ENCODE assay signal across 8 cellular contexts in genomic region chr9:36928670-36929349, GRCh38.
DNase-seq lines count a peak whose midpoint lies in the region; ATAC-seq and TF ChIP-seq lines count a peak whose summit lies in the region.

No MANE protein-coding gene starts in this region.

- POLR2A ChIA-PET in MCF 10A (lab: Yijun Ruan, JAX), result no interaction called here
- POLR2A ChIA-PET in CD4-positive, alpha-beta memory T cell (lab: Charles Lee; ENCODE audit: partially characterized antibody), result no interaction called here

- TF ChIP-seq CTCF in MCF 10A (IDR thresholded peaks at IDR 0.05; ENCODE audit: unreplicated experiment) (no peak), breast epithelium (IDR thresholded peaks at IDR 0.05) (no peak)

- no TSS peak for BruUV-seq in MCF 10A (replicated peaks; lab: Mats Ljungman, UMichigan)

- peak; percentile 67 for ATAC-seq in HG03442 (IDR thresholded peaks at IDR 0.05; ENCODE audit: unreplicated experiment)
- peak; percentile 84 to 92 for ATAC-seq in stimulated activated naive B cell treated with anti-CD40 and anti-IgM and Interleukin-4, amounts not matched to agents 10 μg/mL and 1 μg/mL and 100 μg/mL, for 72 hours (replicated peaks)
- ATAC-seq in HG03039 (IDR thresholded peaks at IDR 0.05; ENCODE audit: unreplicated experiment), result no peak

- no peaks in the 10 kb centered on the region for H3K36me3 ChIP-seq in breast epithelium
- no peaks in the 10 kb centered on the region for H3K36me3 ChIP-seq in CD4-positive, alpha-beta memory T cell (ENCODE audit: insufficient read depth, low read length)

- H3K4me1 ChIP-seq in breast epithelium, result no peaks in the 10 kb centered on the region
- no peaks in the 10 kb centered on the region for H3K4me1 ChIP-seq in CD4-positive, alpha-beta memory T cell (ENCODE audit: insufficient read depth, low read length)

- peaks cover 0 to 5% of the 10 kb centered on the region in 2 donors for H3K9me3 ChIP-seq in breast epithelium
- no peaks in the 10 kb centered on the region for H3K9me3 ChIP-seq in CD4-positive, alpha-beta memory T cell (ENCODE audit: control insufficient read depth in 1 of 2, low read length in 2 of 2)

- no peak overlapping the region for H3K27ac Mint-ChIP-seq in MCF 10A (ENCODE audit: low read depth, unreplicated experiment)
- H3K27ac Mint-ChIP-seq in stimulated activated naive B cell treated with anti-CD40 and anti-IgM and Interleukin-4, amounts not matched to agents 10 μg/mL and 1 μg/mL and 100 μg/mL, for 72 hours, result peak overlapping the region; percentile 82
- no peak overlapping the region for H3K27ac Mint-ChIP-seq in CD4-positive, alpha-beta memory T cell

- peaks cover 0 to 4% of the 10 kb centered on the region in 2 donors for H3K27me3 ChIP-seq in breast epithelium
- no peaks in the 10 kb centered on the region for H3K27me3 ChIP-seq in CD4-positive, alpha-beta memory T cell (ENCODE audit: insufficient read depth, low read length)

- no peaks in the 10 kb centered on the region for H3K27me3 Mint-ChIP-seq in MCF 10A (ENCODE audit: insufficient read depth, unreplicated experiment)
- H3K27me3 Mint-ChIP-seq in stimulated activated naive B cell treated with anti-CD40 and anti-IgM and Interleukin-4, amounts not matched to agents 10 μg/mL and 1 μg/mL and 100 μg/mL, for 72 hours, result no peaks in the 10 kb centered on the region
- H3K27me3 Mint-ChIP-seq in CD4-positive, alpha-beta memory T cell, result peaks cover 2 to 8% of the 10 kb centered on the region in 2 donors

- no peaks in the 10 kb centered on the region for H3K36me3 Mint-ChIP-seq in MCF 10A (ENCODE audit: insufficient read depth, unreplicated experiment)
- peaks cover 77 to 87% of the 10 kb centered on the region in 2 donors for H3K36me3 Mint-ChIP-seq in stimulated activated naive B cell treated with anti-CD40 and anti-IgM and Interleukin-4, amounts not matched to agents 10 μg/mL and 1 μg/mL and 100 μg/mL, for 72 hours
- no peaks in the 10 kb centered on the region for H3K36me3 Mint-ChIP-seq in CD4-positive, alpha-beta memory T cell

- no peak overlapping the region for H3K4me3 ChIP-seq in breast epithelium
- H3K4me3 ChIP-seq in CD4-positive, alpha-beta memory T cell (ENCODE audit: low read length in 2 of 2), result no peak overlapping the region

- no peak overlapping the region for H3K27ac ChIP-seq in breast epithelium
- no peak overlapping the region for H3K27ac ChIP-seq in CD4-positive, alpha-beta memory T cell (ENCODE audit: low read depth, low read length)

- CTCF ChIA-PET in MCF 10A (lab: Yijun Ruan, JAX), result no interaction called here
- CTCF ChIA-PET in CD4-positive, alpha-beta memory T cell (lab: Charles Lee; ENCODE audit: partially characterized antibody), result no interaction called here

- intact Hi-C loops in MCF 10A (cut with micrococcal nuclease), result no loop called here
- intact Hi-C loops in breast epithelium (cut with DNase I; ENCODE audit: low total_unique reads), result no loop called here
- intact Hi-C loops in CD4-positive, alpha-beta memory T cell (cut with micrococcal nuclease), result no loop called here

- DNase-seq in MCF 10A (ENCODE audit: unreplicated experiment) (peak; percentile 66), breast epithelium (ENCODE audit: low spot score in 2 of 2) (no peak), amniotic stem cell (lab: John Stamatoyannopoulos, UW) (peak; percentile 5), NCI-H1417 (lab: John Stamatoyannopoulos, UW) (no peak)
- peak; percentile 46 for DNase-seq in stimulated activated naive B cell treated with anti-CD40 and anti-IgM and Interleukin-4, amounts not matched to agents 10 μg/mL and 1 μg/mL and 100 μg/mL, for 72 hours
- DNase-seq in CD4-positive, alpha-beta memory T cell, result no peak

- no peak overlapping the region for H3K4me3 Mint-ChIP-seq in MCF 10A (ENCODE audit: unreplicated experiment)
- H3K4me3 Mint-ChIP-seq in stimulated activated naive B cell treated with anti-CD40 and anti-IgM and Interleukin-4, amounts not matched to agents 10 μg/mL and 1 μg/mL and 100 μg/mL, for 72 hours, result peak overlapping the region; percentile 64 to 67
- H3K4me3 Mint-ChIP-seq in CD4-positive, alpha-beta memory T cell, result no peak overlapping the region

- peaks cover 7% of the 10 kb centered on the region for H3K9me3 Mint-ChIP-seq in MCF 10A (ENCODE audit: unreplicated experiment)
- peaks cover 5 to 6% of the 10 kb centered on the region in 2 donors for H3K9me3 Mint-ChIP-seq in stimulated activated naive B cell treated with anti-CD40 and anti-IgM and Interleukin-4, amounts not matched to agents 10 μg/mL and 1 μg/mL and 100 μg/mL, for 72 hours
- peaks cover 0 to 5% (median 3%) of the 10 kb centered on the region in 8 donors for H3K9me3 Mint-ChIP-seq in CD4-positive, alpha-beta memory T cell

- peaks cover 23% of the 10 kb centered on the region for H3K4me1 Mint-ChIP-seq in MCF 10A (ENCODE audit: insufficient read depth, unreplicated experiment)
- H3K4me1 Mint-ChIP-seq in stimulated activated naive B cell treated with anti-CD40 and anti-IgM and Interleukin-4, amounts not matched to agents 10 μg/mL and 1 μg/mL and 100 μg/mL, for 72 hours, result peaks cover 72 to 96% of the 10 kb centered on the region in 2 donors
- peaks cover 0 to 3% (median 0%) of the 10 kb centered on the region in 4 donors for H3K4me1 Mint-ChIP-seq in CD4-positive, alpha-beta memory T cell

- TF ChIP-seq POLR2A in breast epithelium (IDR thresholded peaks at IDR 0.05), result no peak

Comparison
In these comparisons a context has a peak if more than half of its experiments do, and no peak if none do; other contexts are left out.
1. DNase-seq: peak in MCF 10A (single experiment), amniotic stem cell (single experiment) and stimulated activated naive B cell treated with anti-CD40 and anti-IgM and Interleukin-4, amounts not matched to agents 10 μg/mL and 1 μg/mL and 100 μg/mL, for 72 hours (single experiment); none in breast epithelium (0 of 2), CD4-positive, alpha-beta memory T cell (0 of 5) and NCI-H1417 (0 of 3).
2. H3K4me3 Mint-ChIP-seq: peak in stimulated activated naive B cell treated with anti-CD40 and anti-IgM and Interleukin-4, amounts not matched to agents 10 μg/mL and 1 μg/mL and 100 μg/mL, for 72 hours (2 of 2); none in MCF 10A (single experiment) and CD4-positive, alpha-beta memory T cell (0 of 8).